Comparison of ENCODE assay signal across 1 cellular context in genomic region chr3:157102595-157102994, GRCh38.
TF ChIP-seq lines count a peak whose summit lies in the region.

No MANE protein-coding gene starts in this region.

TF ChIP-seq in K562, 482 proteins besides CTCF, POLR2A, EP300 and RAD21:
- peak; percentile 43; the same call in 1 of the 2 replicates for TF ChIP-seq BCOR (IDR thresholded peaks at IDR 0.05)
- TF ChIP-seq KDM1A (IDR thresholded peaks at IDR 0.05) = 0 out of 4 replicates have a peak, but pooled peaks of 1 of the 2 experiments have one; percentile 48
- TF ChIP-seq ZNF146 (CRISPR knock-in tag; IDR thresholded peaks at IDR 0.05; ENCODE audit: unreplicated experiment) = peak; percentile 90
